In genomic region chr7:99773395-99773794, GRCh38 we compare ENCODE assay signal across 6 cellular contexts. TPM values are rescaled to one million over a fixed set of nuclear protein-coding genes. Genes with fewer than 3 reads are reported as not detected.
"Had no signal": no experiment of that assay in that cellular context is flagged by ENCODE, and none has a peak within 500 bp of the region (broad histone marks: within the 10 kb centered on the region; RNA-seq: fewer than 3 reads in every experiment).

No MANE protein-coding gene starts in this region.

RNA-seq across cellular contexts. Expression of gene CYP3A4, which starts 10.6 kb away (rescaled TPM):
- total RNA-seq: HT-29, IMR-90, NCI-H460, PC-9, SJSA1 had no signal
- polyA plus RNA-seq: IMR-90 had no signal

RNA-seq across cellular contexts. Expression of gene CYP3A7, which starts 38.4 kb away (rescaled TPM):
- total RNA-seq: HT-29, IMR-90, NCI-H460, PC-9, Right ventricle myocardium superior, SJSA1 had no signal
- polyA plus RNA-seq: IMR-90 had no signal

RNA-seq across cellular contexts. Expression of gene CYP3A43, which starts 54.4 kb away (rescaled TPM):
- total RNA-seq: HT-29, IMR-90, PC-9, Right ventricle myocardium superior, SJSA1 had no signal
- polyA plus RNA-seq: IMR-90 had no signal
